ENCODE assay signal across 8 cellular contexts in genomic region chr16:65121870-65122723, GRCh38. TPM values are rescaled to one million over a fixed set of nuclear protein-coding genes. Genes with fewer than 3 reads are reported as not detected.
DNase-seq lines count a peak whose midpoint lies in the region; TF ChIP-seq lines count a peak whose summit lies in the region.

TSS of gene CDH11 (minus strand) at chr16:65122063. CDS start at chr16:65004869, 117,194 bp downstream.

- H3K4me1 ChIP-seq in Caco-2: peaks cover 51% of the 10 kb centered on the region
- H3K4me1 ChIP-seq in parathyroid adenoma: no peaks in the 10 kb centered on the region

- no peak within 1 kb of the TSS for H3K27ac Mint-ChIP-seq in Caco-2 (ENCODE audit: unreplicated experiment)

- H2AFZ ChIP-seq in parathyroid adenoma: peak within 1 kb of the TSS; percentile 68

- peaks cover 2% of the 10 kb centered on the region for H3K27me3 ChIP-seq in Caco-2 (replicated peaks; ENCODE audit: control insufficient read depth, insufficient read depth, low read length)
- H3K27me3 ChIP-seq in parathyroid adenoma (ENCODE audit: control insufficient read depth, insufficient read depth, low read length): no peaks in the 10 kb centered on the region

- peak within 1 kb of the TSS; percentile 92 for H3K4me2 ChIP-seq in parathyroid adenoma (ENCODE audit: low read length)

- H3K4me3 ChIP-seq in Caco-2 (ENCODE audit: low read depth, low read length) (peak within 1 kb of the TSS; percentile 13), WI38 (ENCODE audit: low read depth, low read length) (peak within 1 kb of the TSS; percentile 93), parathyroid adenoma (ENCODE audit: low read depth, low read length) (peak within 1 kb of the TSS; percentile 68)

- DNase-seq in Caco-2: peak; percentile 41 to 42
- no peak for DNase-seq in cardiac septum (ENCODE audit: low spot score)
- DNase-seq in NCI-H526 treated with DMSO at 0.1 percent for 48 hours (lab: John Stamatoyannopoulos, UW): no peak
- no peak for DNase-seq in HuH-7 (ENCODE audit: low spot score)
- no peak for DNase-seq in activated effector memory CD4-positive, alpha-beta T cell treated with Interleukin-2 at 50 U/mL for 16 hours
- no peak for DNase-seq in DMS79 treated with DMSO at 0.1 percent for 48 hours (lab: John Stamatoyannopoulos, UW)

- peak within 1 kb of the TSS; percentile 71 for H3K4me3 Mint-ChIP-seq in Caco-2 (ENCODE audit: unreplicated experiment)

- POLR2A ChIA-PET in Caco-2 (lab: Charles Lee): no interaction called here

- no peaks in the 10 kb centered on the region for H3K9me3 Mint-ChIP-seq in Caco-2 (ENCODE audit: unreplicated experiment)

- H3K9ac ChIP-seq in parathyroid adenoma: no peak within 1 kb of the TSS

- intact Hi-C loops in Caco-2 (cut with micrococcal nuclease; ENCODE audit: unreplicated experiment): loop anchor here (10.0 kb wide), 1 partner anchor 1153 kb away; no protein-coding TSS in a partner anchor
- intact Hi-C loops in cardiac septum (cut with DNase I): loop anchor here (5.0 to 10.0 kb wide), 5 partner anchors 123 to 1145 kb away; no protein-coding TSS in a partner anchor

- H3K36me3 ChIP-seq in Caco-2 (ENCODE audit: control insufficient read depth, insufficient read depth, low read length) (no peaks in the 10 kb centered on the region), parathyroid adenoma (ENCODE audit: control insufficient read depth, insufficient read depth, low read length) (no peaks in the 10 kb centered on the region)

- no peaks in the 10 kb centered on the region for H3K79me2 ChIP-seq in parathyroid adenoma

- no peaks in the 10 kb centered on the region for H3K9me3 ChIP-seq in Caco-2
- no peaks in the 10 kb centered on the region for H3K9me3 ChIP-seq in parathyroid adenoma (ENCODE audit: control insufficient read depth, low read length)

- H3K27ac ChIP-seq in parathyroid adenoma: peak within 1 kb of the TSS; percentile 64

- TF ChIP-seq CTCF in Caco-2 (IDR thresholded peaks at IDR 0.05; ENCODE audit: insufficient read depth in 1 of 2, low read depth in 1 of 2, low read length in 1 of 2, severe bottlenecking in 1 of 2, unreplicated experiment in 1 of 2) (peak in 1 of 2 experiments; percentile 15), WI38 (IDR thresholded peaks at IDR 0.05; ENCODE audit: low read depth, low read length) (0 out of 2 replicates have a peak, but pooled peaks have one; percentile 17), parathyroid adenoma (IDR thresholded peaks at IDR 0.05) (no peak)

- BruUV-seq in Caco-2 (replicated peaks; lab: Mats Ljungman, UMichigan): no TSS peak

- H3K36me3 Mint-ChIP-seq in Caco-2 (ENCODE audit: insufficient read depth, unreplicated experiment): no peaks in the 10 kb centered on the region

- CTCF ChIA-PET in Caco-2 (lab: Charles Lee): interaction anchor here (0.6 to 0.7 kb wide), 3 partner anchors 53 to 1650 kb away, joined by 3 to 6 read pairs (median 5); no protein-coding TSS in a partner anchor

- peaks cover 15% of the 10 kb centered on the region for H3K4me1 Mint-ChIP-seq in Caco-2 (ENCODE audit: low read depth, unreplicated experiment)

- H3K27me3 Mint-ChIP-seq in Caco-2 (ENCODE audit: insufficient read depth, unreplicated experiment): peaks cover 36% of the 10 kb centered on the region

RNA-seq across cellular contexts. Expression of gene CDH11, which starts in this region (rescaled TPM):
- total RNA-seq in Caco-2 (2022) (0.37 TPM in 1 of 2 replicates, not detected in the other), cardiac septum (26.1 TPM)

Comparison
In these comparisons a context has a peak if more than half of its experiments do, and no peak if none do; other contexts are left out.
1. RNA of gene CDH11 (total RNA-seq): 26.1 TPM in cardiac septum (single experiment); 0.37 TPM in Caco-2; every median in the first group is over 10 times any median in the second.
2. Peak in DNase-seq and H3K4me3 ChIP-seq in Caco-2; RNA of the gene not detected or under 1 TPM.
3. H3K4me3 ChIP-seq: peak in every context shown above with its lines; median percentile 93 in WI38; 68 in parathyroid adenoma; 13 in Caco-2.